In the genomic region with DNA sequence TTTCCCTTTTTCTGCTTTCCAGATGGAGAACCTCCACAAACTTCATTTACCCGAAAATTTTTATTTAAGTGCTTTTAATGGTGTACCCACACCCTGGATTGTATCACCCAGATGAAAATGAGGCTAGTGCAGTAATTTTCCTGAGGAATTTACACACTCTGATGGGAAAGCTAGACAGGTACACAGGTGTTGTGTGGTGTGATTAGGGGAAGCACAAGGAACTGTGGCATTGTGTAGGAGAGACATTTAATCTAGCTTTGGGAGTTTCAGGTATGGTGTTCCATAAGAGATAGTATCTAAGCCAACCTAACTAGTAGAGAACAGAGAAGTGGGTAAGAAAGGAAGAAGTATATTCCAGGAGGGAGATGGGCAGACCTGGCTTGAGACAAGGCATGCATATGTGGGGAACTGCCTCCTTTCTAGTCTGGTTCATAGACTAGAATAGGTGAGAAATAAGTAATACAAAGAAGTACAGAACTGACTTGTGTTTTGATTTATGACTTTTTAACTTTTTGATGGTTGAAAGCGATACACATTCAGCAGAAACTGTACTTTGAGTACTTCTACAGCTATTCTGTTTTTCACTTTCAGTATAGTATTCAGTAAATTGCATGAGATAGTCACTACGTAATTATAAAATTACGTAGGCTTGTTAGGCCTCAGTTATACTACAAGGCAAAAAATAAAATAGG, we compare ENCODE assay signal across 17 cellular contexts. TPM values are rescaled to one million over a fixed set of nuclear protein-coding genes. Genes with fewer than 3 reads are reported as not detected.
DNase-seq lines count a peak whose midpoint lies in the region; ATAC-seq and TF ChIP-seq lines count a peak whose summit lies in the region.
"Had no signal": no experiment of that assay in that cellular context is flagged by ENCODE, and none has a peak within 500 bp of the region (broad histone marks: within the 10 kb centered on the region; RNA-seq: fewer than 3 reads in every experiment).

No MANE protein-coding gene starts in this region.

- no peaks in the 10 kb centered on the region for H4K20me1 ChIP-seq in MM.1S (ENCODE audit: insufficient read depth, low read length)

- H3K36me3 Mint-ChIP-seq in activated T-cell treated with anti-CD3 and anti-CD28 coated beads, Interleukin-2, amount 50 U/mL, for 72 hours (ENCODE audit: insufficient read depth in 2 of 2) = peaks cover 18 to 45% of the 10 kb centered on the region in 2 donors
- H3K36me3 Mint-ChIP-seq in endothelial cell (ENCODE audit: low read depth, unreplicated experiment) = peaks cover 32% of the 10 kb centered on the region

- H3F3A ChIP-seq in MM.1S (ENCODE audit: insufficient read depth, low read length) = no peaks in the 10 kb centered on the region

- H3K9ac ChIP-seq in MM.1S (ENCODE audit: low read length) = no peak overlapping the region
- H3K9ac ChIP-seq: KMS-11 had no signal

- TF ChIP-seq CTCF in endothelial cell (IDR thresholded peaks at IDR 0.05; ENCODE audit: unreplicated experiment) = no peak
- no peak for TF ChIP-seq CTCF in MM.1S (IDR thresholded peaks at IDR 0.05; ENCODE audit: low read length)

- no peak overlapping the region for H3K4me3 ChIP-seq in MM.1S (ENCODE audit: low read length)
- H3K4me3 ChIP-seq: left lung had no signal

- H2AFZ ChIP-seq in MM.1S (ENCODE audit: low read length) = no peak overlapping the region

- H3K27me3 Mint-ChIP-seq in activated T-cell treated with anti-CD3 and anti-CD28 coated beads, Interleukin-2, amount 50 U/mL, for 72 hours (ENCODE audit: low read depth) = no peaks in the 10 kb centered on the region
- no peaks in the 10 kb centered on the region for H3K27me3 Mint-ChIP-seq in endothelial cell (ENCODE audit: unreplicated experiment)
- H3K27me3 Mint-ChIP-seq: naive B cell; stimulated activated memory B cell treated with anti-CD40 and anti-IgM and Interleukin-4, amounts not matched to agents 10 μg/mL and 1 μg/mL and 100 μg/mL, for 72 hours had no signal

- no peak for DNase-seq in activated T-cell treated with anti-CD3 and anti-CD28 coated beads, Interleukin-2, amount 50 U/mL, for 72 hours
- DNase-seq in activated T-cell treated with anti-CD3 and anti-CD28 coated beads for 4 hours (no peak), endothelial cell (ENCODE audit: low spot score) (no peak), KG1 (lab: John Stamatoyannopoulos, UW) (no peak), MM.1S (no peak)
- DNase-seq: DMS 273 treated with DMSO at 0.1 percent for 48 hours; hippocampal formation; left lung; naive B cell; NCI-H526; RPMI8226; stimulated activated CD4-positive, alpha-beta T cell treated with anti-CD3 and anti-CD28 coated beads, Interleukin-4, amount 100 ng/mL, for 1 hour had no signal

- no peaks in the 10 kb centered on the region for H3K9me3 Mint-ChIP-seq in activated T-cell treated with anti-CD3 and anti-CD28 coated beads, Interleukin-2, amount 50 U/mL, for 72 hours
- H3K9me3 Mint-ChIP-seq in endothelial cell (ENCODE audit: unreplicated experiment) = no peaks in the 10 kb centered on the region
- H3K9me3 Mint-ChIP-seq: naive B cell; stimulated activated memory B cell treated with anti-CD40 and anti-IgM and Interleukin-4, amounts not matched to agents 10 μg/mL and 1 μg/mL and 100 μg/mL, for 72 hours had no signal

- peaks cover 18% of the 10 kb centered on the region for H3K79me2 ChIP-seq in MM.1S (ENCODE audit: low read length)

- H3K4me1 Mint-ChIP-seq in activated T-cell treated with anti-CD3 and anti-CD28 coated beads, Interleukin-2, amount 50 U/mL, for 72 hours (ENCODE audit: low read depth) = peaks cover 52% of the 10 kb centered on the region
- H3K4me1 Mint-ChIP-seq in endothelial cell (ENCODE audit: unreplicated experiment) = peaks cover 32% of the 10 kb centered on the region

- H3K4me2 ChIP-seq in MM.1S (ENCODE audit: low read depth, low read length) = no peak overlapping the region
- H3K4me2 ChIP-seq: KMS-11 had no signal

- H3K27ac ChIP-seq in MM.1S (ENCODE audit: low read length) = no peak overlapping the region
- H3K27ac ChIP-seq: KMS-11, left lung had no signal

- peak overlapping the region in 1 of 2 donors; percentile 5 for H3K4me3 Mint-ChIP-seq in activated T-cell treated with anti-CD3 and anti-CD28 coated beads, Interleukin-2, amount 50 U/mL, for 72 hours
- peak overlapping the region; percentile 9 for H3K4me3 Mint-ChIP-seq in endothelial cell (ENCODE audit: unreplicated experiment)
- H3K4me3 Mint-ChIP-seq: naive B cell; stimulated activated memory B cell treated with anti-CD40 and anti-IgM and Interleukin-4, amounts not matched to agents 10 μg/mL and 1 μg/mL and 100 μg/mL, for 72 hours had no signal

- H3K27ac Mint-ChIP-seq in activated T-cell treated with anti-CD3 and anti-CD28 coated beads, Interleukin-2, amount 50 U/mL, for 72 hours = peak overlapping the region; percentile 74
- H3K27ac Mint-ChIP-seq in endothelial cell (ENCODE audit: unreplicated experiment) = no peak overlapping the region
- H3K27ac Mint-ChIP-seq: stimulated activated memory B cell treated with anti-CD40 and anti-IgM and Interleukin-4, amounts not matched to agents 10 μg/mL and 1 μg/mL and 100 μg/mL, for 72 hours had no signal

- no peaks in the 10 kb centered on the region for H3K9me2 ChIP-seq in MM.1S (replicated peaks; ENCODE audit: insufficient read depth, low read length)

- H3K9me3 ChIP-seq in MM.1S (replicated peaks; ENCODE audit: insufficient read depth, low read length) = no peaks in the 10 kb centered on the region
- H3K9me3 ChIP-seq: left lung had no signal

- no peaks in the 10 kb centered on the region for H3K27me3 ChIP-seq in MM.1S (replicated peaks; ENCODE audit: insufficient read depth, low read length)
- H3K27me3 ChIP-seq: left lung had no signal

- no peaks in the 10 kb centered on the region for H3K4me1 ChIP-seq in MM.1S (ENCODE audit: low read length)

- H3K36me3 ChIP-seq in MM.1S (replicated peaks; ENCODE audit: insufficient read depth, low read length) = peaks cover 21% of the 10 kb centered on the region

- ATAC-seq in activated T-cell treated with anti-CD3 and anti-CD28 coated beads, Interleukin-2, amount 50 U/mL, for 72 hours (replicated peaks in 1 of 2) = peak; percentile 85 to 89
- ATAC-seq in GM21367 (IDR thresholded peaks at IDR 0.05; ENCODE audit: unreplicated experiment) = peak; percentile 66
- ATAC-seq in HG02981 (IDR thresholded peaks at IDR 0.05; ENCODE audit: unreplicated experiment) = peak; percentile 68
- no peak for ATAC-seq in HG02840 (IDR thresholded peaks at IDR 0.05; ENCODE audit: low FRiP score, unreplicated experiment)
- ATAC-seq: left lung; stimulated activated memory B cell treated with anti-CD40 and anti-IgM and Interleukin-4, amounts not matched to agents 10 μg/mL and 1 μg/mL and 100 μg/mL, for 72 hours had no signal

RNA-seq across cellular contexts. Expression of a gene that starts 22.9 kb away (rescaled TPM):
- total RNA-seq in activated T-cell treated with anti-CD3 and anti-CD28 coated beads, Interleukin-2, amount 50 U/mL, for 72 hours = under 1 TPM; 0.26 to 0.58 TPM
- 4.0 TPM for total RNA-seq in endothelial cell (ENCODE audit: unreplicated experiment)
